7 cellular contexts compared by ENCODE assay signal in genomic region chr17:15263206-15263579, GRCh38. TPM values are rescaled to one million over a fixed set of nuclear protein-coding genes. Genes with fewer than 3 reads are reported as not detected.
DNase-seq lines count a peak whose midpoint lies in the region; ATAC-seq and TF ChIP-seq lines count a peak whose summit lies in the region.

No MANE protein-coding gene starts in this region.

- peak overlapping the region; percentile 45 for H3K27ac Mint-ChIP-seq in mesothelial cell of epicardium
- H3K27ac Mint-ChIP-seq in stimulated activated memory B cell treated with anti-CD40 and anti-IgM and Interleukin-4, amounts not matched to agents 10 μg/mL and 1 μg/mL and 100 μg/mL, for 72 hours, result no peak overlapping the region

- peak in 1 of 2 donors; percentile 45 for TF ChIP-seq POLR2A in vagina (IDR thresholded peaks at IDR 0.05)

- H3K36me3 ChIP-seq in NT2/D1 (ENCODE audit: insufficient read depth, insufficient read length, low read length) (peaks cover 20% of the 10 kb centered on the region), vagina (peaks cover 0 to 13% of the 10 kb centered on the region in 2 donors)

- H3K27ac ChIP-seq in vagina, result peak overlapping the region; percentile 90

- H3K9me3 Mint-ChIP-seq in mesothelial cell of epicardium, result no peaks in the 10 kb centered on the region
- H3K9me3 Mint-ChIP-seq in stimulated activated memory B cell treated with anti-CD40 and anti-IgM and Interleukin-4, amounts not matched to agents 10 μg/mL and 1 μg/mL and 100 μg/mL, for 72 hours, result no peaks in the 10 kb centered on the region

- peaks cover 33% of the 10 kb centered on the region for H3K4me1 Mint-ChIP-seq in mesothelial cell of epicardium
- H3K4me1 Mint-ChIP-seq in stimulated activated memory B cell treated with anti-CD40 and anti-IgM and Interleukin-4, amounts not matched to agents 10 μg/mL and 1 μg/mL and 100 μg/mL, for 72 hours, result peaks cover 22% of the 10 kb centered on the region

- peak; percentile 28 for ATAC-seq in esophagus mucosa
- no peak for ATAC-seq in stimulated activated memory B cell treated with anti-CD40 and anti-IgM and Interleukin-4, amounts not matched to agents 10 μg/mL and 1 μg/mL and 100 μg/mL, for 72 hours
- no peak for ATAC-seq in GM19397 (IDR thresholded peaks at IDR 0.05; ENCODE audit: unreplicated experiment)

- peak overlapping the region; percentile 85 for H3K4me3 Mint-ChIP-seq in mesothelial cell of epicardium
- H3K4me3 Mint-ChIP-seq in stimulated activated memory B cell treated with anti-CD40 and anti-IgM and Interleukin-4, amounts not matched to agents 10 μg/mL and 1 μg/mL and 100 μg/mL, for 72 hours, result no peak overlapping the region

- peaks cover 92% of the 10 kb centered on the region for H3K27me3 Mint-ChIP-seq in mesothelial cell of epicardium (ENCODE audit: low read depth)
- peaks cover 86% of the 10 kb centered on the region for H3K27me3 Mint-ChIP-seq in stimulated activated memory B cell treated with anti-CD40 and anti-IgM and Interleukin-4, amounts not matched to agents 10 μg/mL and 1 μg/mL and 100 μg/mL, for 72 hours

- H3K36me3 Mint-ChIP-seq in mesothelial cell of epicardium, result no peaks in the 10 kb centered on the region
- H3K36me3 Mint-ChIP-seq in stimulated activated memory B cell treated with anti-CD40 and anti-IgM and Interleukin-4, amounts not matched to agents 10 μg/mL and 1 μg/mL and 100 μg/mL, for 72 hours, result no peaks in the 10 kb centered on the region

- peak overlapping the region; percentile 64 for H3K4me3 ChIP-seq in NT2/D1 (ENCODE audit: insufficient read length, low read depth)
- peak overlapping the region; percentile 58 to 84 for H3K4me3 ChIP-seq in vagina

- H3K9me3 ChIP-seq in NT2/D1 (ENCODE audit: insufficient read depth, low read length), result no peaks in the 10 kb centered on the region
- no peaks in the 10 kb centered on the region for H3K9me3 ChIP-seq in vagina

- peak overlapping the region; percentile 76 for H3K9ac ChIP-seq in NT2/D1 (ENCODE audit: insufficient read length, low read depth)

- intact Hi-C loops in vagina (cut with DNase I), result loop anchor here (5.0 to 10.0 kb wide), 2 partner anchors 142 to 194 kb away; no protein-coding TSS in a partner anchor

- H3K27me3 ChIP-seq in NT2/D1 (ENCODE audit: insufficient read depth, insufficient read length) (peaks cover 39% of the 10 kb centered on the region), vagina (no peaks in the 10 kb centered on the region)

- DNase-seq in NT2/D1 (ENCODE audit: low read depth, low spot score) (no peak), mesothelial cell of epicardium (ENCODE audit: low spot score in 2 of 2, unreplicated experiment in 2 of 2) (peak; percentile 38 to 45), vagina (ENCODE audit: extremely low spot score in 2 of 2) (peak in 1 of 2 donors; percentile 96)
- DNase-seq in stimulated activated CD4-positive, alpha-beta T cell treated with anti-CD3 and anti-CD28 coated beads, Interleukin-15, amount 100 ng/mL, for 24 hours, result no peak

- H3K4me1 ChIP-seq in NT2/D1 (ENCODE audit: insufficient read depth, insufficient read length) (no peaks in the 10 kb centered on the region), vagina (peaks cover 23% of the 10 kb centered on the region)

- no peak for TF ChIP-seq CTCF in mesothelial cell of epicardium (IDR thresholded peaks at IDR 0.05; ENCODE audit: unreplicated experiment)
- no peak for TF ChIP-seq CTCF in vagina (IDR thresholded peaks at IDR 0.05)

RNA-seq across cellular contexts. Expression of gene PMP22, which starts 1.9 kb away (rescaled TPM):
- 6.3 TPM for total RNA-seq in esophagus mucosa
- total RNA-seq in mesothelial cell of epicardium, result 49.4 to 52.5 TPM (median 50.4 TPM) in 3 replicates
- 246 TPM for total RNA-seq in vagina

Comparison
In these comparisons a context has a peak if more than half of its experiments do, and no peak if none do; other contexts are left out.
1. DNase-seq: peak in mesothelial cell of epicardium (2 of 2); none in NT2/D1 (single experiment) and stimulated activated CD4-positive, alpha-beta T cell treated with anti-CD3 and anti-CD28 coated beads, Interleukin-15, amount 100 ng/mL, for 24 hours (single experiment).